Comparison of ENCODE assay signal across 22 cellular contexts in genomic region chr4:78247541-78248285, GRCh38.
A peak's percentile ranks its signal among the peaks of the same experiment; 100 is the strongest.
DNase-seq lines count a peak whose midpoint lies in the region; ATAC-seq and TF ChIP-seq lines count a peak whose summit lies in the region.
"Had no signal": no experiment of that assay in that cellular context is flagged by ENCODE, and none has a peak within 500 bp of the region (broad histone marks: within the 10 kb centered on the region; RNA-seq: fewer than 3 reads in every experiment).

No MANE protein-coding gene starts in this region.

- H2AK5ac ChIP-seq in trophoblast cell (ENCODE audit: low read length) = no peak overlapping the region

- peak overlapping the region; percentile 71 for H2BK5ac ChIP-seq in trophoblast cell (ENCODE audit: low read depth, low read length, poor library complexity)

- H3K79me1 ChIP-seq in trophoblast cell (ENCODE audit: low read length) = peaks cover 16% of the 10 kb centered on the region

- DNase-seq in DMS79 (lab: John Stamatoyannopoulos, UW) = peak; percentile 98
- peak; percentile 46 for DNase-seq in NCI-H1105 treated with DMSO at 0.1 percent for 48 hours (lab: John Stamatoyannopoulos, UW)
- DNase-seq in foreskin keratinocyte = peak; percentile 42 to 55
- no peak for DNase-seq in trophoblast cell
- no peak for DNase-seq in GM10266 (ENCODE audit: extremely low spot score)
- DNase-seq in putamen (ENCODE audit: low spot score) = no peak
- no peak for DNase-seq in Right ventricle myocardium inferior (ENCODE audit: missing footprints)
- DNase-seq in activated effector memory CD4-positive, alpha-beta T cell treated with anti-CD3 and anti-CD28 coated beads, Interleukin-2, amount 50 U/mL, for 16 hours = no peak
- DNase-seq: 8988T, DND-41, GOT3, IMR-90, MG63, NCI-H1048, NCI-H146, NCI-H2029 treated with DMSO at 0.1 percent for 48 hours, NCI-H2227 treated with DMSO at 0.1 percent for 48 hours, NCI-H510A treated with DMSO at 0.1 percent for 48 hours, NCI-H774, OCI-M1, SHP77 had no signal

- H3K14ac ChIP-seq in trophoblast cell (ENCODE audit: low read length) = no peak overlapping the region

- no peak overlapping the region for H4K8ac ChIP-seq in trophoblast cell (ENCODE audit: low read depth, low read length)

- no CpG with 5 or more reads among the region's 8 CpGs for WGBS in trophoblast cell (ENCODE audit: extremely low coverage, insufficient coverage, insufficient read length)

- H3K4me1 ChIP-seq in foreskin keratinocyte (peaks cover 7% of the 10 kb centered on the region), trophoblast cell (ENCODE audit: control insufficient read depth in 1 of 2, insufficient read depth in 2 of 2, low read length in 2 of 2) (peaks cover 13 to 22% of the 10 kb centered on the region in 2 experiments)

- H4K12ac ChIP-seq in trophoblast cell (ENCODE audit: low read depth, low read length) = no peak overlapping the region

- H3K79me2 ChIP-seq in trophoblast cell (ENCODE audit: control insufficient read depth, insufficient read depth, low read length, poor library complexity) = peaks cover 3% of the 10 kb centered on the region

- H2BK12ac ChIP-seq in trophoblast cell (ENCODE audit: low read length) = peak overlapping the region; percentile 58

- peak overlapping the region; percentile 37 for H2BK120ac ChIP-seq in trophoblast cell (ENCODE audit: insufficient read depth, low read length, poor library complexity)

- no peak for TF ChIP-seq CTCF in foreskin keratinocyte (conservative IDR thresholded peaks at IDR 0.05)
- TF ChIP-seq CTCF in GM10266 (IDR thresholded peaks at IDR 0.05; ENCODE audit: control insufficient read depth, insufficient read depth, low read depth, missing control alignments) = no peak

- no peak overlapping the region for H3K4me3 ChIP-seq in trophoblast cell (ENCODE audit: low read depth, low read length)
- H3K4me3 ChIP-seq: MG63, SK-N-MC had no signal

- H3K27me3 ChIP-seq in foreskin keratinocyte = no peaks in the 10 kb centered on the region
- no peaks in the 10 kb centered on the region for H3K27me3 ChIP-seq in trophoblast cell (ENCODE audit: insufficient read depth, low read length)
- H3K27me3 ChIP-seq: MG63 had no signal

- peak overlapping the region; percentile 13 for H3K4me2 ChIP-seq in trophoblast cell (ENCODE audit: low read length)

- intact Hi-C loops in Right ventricle myocardium inferior (cut with DNase I) = no loop called here

- H4K91ac ChIP-seq in trophoblast cell (ENCODE audit: low read depth, low read length) = peak overlapping the region; percentile 45

- H3K23ac ChIP-seq in trophoblast cell (ENCODE audit: low read length) = no peak overlapping the region

- no peaks in the 10 kb centered on the region for H3K9me3 ChIP-seq in trophoblast cell (ENCODE audit: insufficient read depth, low read depth, low read length)
- H3K9me3 ChIP-seq: MG63 had no signal

- H3K27ac ChIP-seq in foreskin keratinocyte (no peak overlapping the region), trophoblast cell (ENCODE audit: low read depth, low read length) (peak overlapping the region; percentile 73)
- H3K27ac ChIP-seq: SK-N-MC had no signal

- H2AFZ ChIP-seq in trophoblast cell (ENCODE audit: insufficient read depth, low read length, poor library complexity) = no peak overlapping the region

- peak overlapping the region; percentile 9 for H3K18ac ChIP-seq in trophoblast cell (ENCODE audit: low read length)

- H3K4ac ChIP-seq in trophoblast cell (ENCODE audit: low read depth, low read length) = peak overlapping the region; percentile 38

- no peak overlapping the region for H3K9ac ChIP-seq in trophoblast cell (ENCODE audit: low read length)

- ATAC-seq in foreskin keratinocyte (peak; percentile 44), Right ventricle myocardium inferior (no peak)

- H3K36me3 ChIP-seq in trophoblast cell (ENCODE audit: control insufficient read depth in 1 of 2, insufficient read depth in 2 of 2, low read length in 2 of 2) = no peaks in the 10 kb centered on the region
- H3K36me3 ChIP-seq: MG63 had no signal

Comparison
In these comparisons a context has a peak if more than half of its experiments do, and no peak if none do; other contexts are left out.
1. DNase-seq: peak in DMS79 (single experiment), NCI-H1105 treated with DMSO at 0.1 percent for 48 hours (single experiment) and foreskin keratinocyte (2 of 2); none in trophoblast cell (0 of 2), GM10266 (single experiment), putamen (single experiment), Right ventricle myocardium inferior (single experiment) and activated effector memory CD4-positive, alpha-beta T cell treated with anti-CD3 and anti-CD28 coated beads, Interleukin-2, amount 50 U/mL, for 16 hours (single experiment).